In the genomic region with DNA sequence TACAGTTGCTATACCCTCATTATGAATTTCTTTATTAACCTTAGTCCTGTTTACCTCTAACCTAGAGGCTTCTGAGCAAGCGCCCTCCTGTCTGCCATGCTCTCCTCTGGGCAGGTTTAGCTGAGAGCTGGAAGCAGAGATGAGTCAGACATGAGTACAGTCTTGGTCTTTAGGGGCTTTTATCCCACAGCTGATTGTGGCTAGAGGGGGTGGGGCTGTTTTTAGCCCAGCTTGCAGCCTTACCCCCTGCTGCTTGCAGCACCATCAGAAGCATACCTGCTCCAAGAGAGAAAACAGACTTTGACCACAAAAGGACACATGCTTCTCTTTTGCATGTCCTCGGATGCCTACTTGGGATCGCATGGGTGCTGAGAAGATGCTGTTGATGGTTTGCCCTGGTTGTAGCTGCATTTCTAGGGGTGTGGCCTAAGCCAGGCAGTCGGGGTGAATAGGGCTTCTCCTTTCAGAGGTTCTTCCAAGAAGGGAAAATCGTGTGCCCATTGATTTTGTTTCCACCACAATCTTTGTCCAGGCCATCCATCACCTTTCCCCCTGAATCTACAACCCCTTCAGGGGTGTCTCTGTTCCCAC, we compare ENCODE assay signal across 1 cellular context.
TF ChIP-seq lines count a peak whose summit lies in the region.

No MANE protein-coding gene starts in this region.

TF ChIP-seq in GM23338, 12 proteins besides CTCF, POLR2A, EP300 and RAD21 (continued from another document):
- TF ChIP-seq, protein P1, sequence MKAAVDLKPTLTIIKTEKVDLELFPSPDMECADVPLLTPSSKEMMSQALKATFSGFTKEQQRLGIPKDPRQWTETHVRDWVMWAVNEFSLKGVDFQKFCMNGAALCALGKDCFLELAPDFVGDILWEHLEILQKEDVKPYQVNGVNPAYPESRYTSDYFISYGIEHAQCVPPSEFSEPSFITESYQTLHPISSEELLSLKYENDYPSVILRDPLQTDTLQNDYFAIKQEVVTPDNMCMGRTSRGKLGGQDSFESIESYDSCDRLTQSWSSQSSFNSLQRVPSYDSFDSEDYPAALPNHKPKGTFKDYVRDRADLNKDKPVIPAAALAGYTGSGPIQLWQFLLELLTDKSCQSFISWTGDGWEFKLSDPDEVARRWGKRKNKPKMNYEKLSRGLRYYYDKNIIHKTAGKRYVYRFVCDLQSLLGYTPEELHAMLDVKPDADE (IDR thresholded peaks at IDR 0.05) = no peak
